Comparison of ENCODE assay signal across 13 cellular contexts in the genomic region with DNA sequence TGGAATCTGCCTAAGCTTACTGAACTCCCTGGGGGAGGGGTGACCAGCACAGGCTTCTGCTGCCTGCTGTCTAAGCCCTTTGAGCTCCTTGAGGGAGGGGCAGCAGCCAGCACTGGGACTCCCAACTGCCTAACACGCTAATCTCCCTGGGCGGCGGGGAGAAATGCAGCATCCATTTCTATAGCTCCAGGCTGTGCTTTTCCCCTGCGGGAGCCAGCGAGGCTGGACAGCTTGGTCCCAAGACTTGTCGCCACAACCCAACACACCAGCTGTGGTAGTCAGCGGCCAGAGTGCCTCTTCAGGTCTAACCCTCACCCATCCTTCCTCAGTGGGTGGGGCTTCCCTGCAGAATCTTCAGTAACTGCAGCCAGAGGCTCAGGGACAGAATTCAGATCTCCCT.
DNase-seq lines count a peak whose midpoint lies in the region; ATAC-seq, FAIRE-seq and TF ChIP-seq lines count a peak whose summit lies in the region.
"Had no signal": no experiment of that assay in that cellular context is flagged by ENCODE, and none has a peak within 500 bp of the region (broad histone marks: within the 10 kb centered on the region; RNA-seq: fewer than 3 reads in every experiment).

No MANE protein-coding gene starts in this region.

- POLR2A ChIA-PET in K562 (lab: Yijun Ruan, JAX), result no interaction called here

- H3K9ac ChIP-seq in K562 (ENCODE audit: insufficient read depth in 1 of 2, low read depth in 2 of 2, low read length in 2 of 2), result peak overlapping the region in 1 of 2 experiments; percentile 45; a peak in 1 of 4 replicates
- H3K9ac ChIP-seq in neuronal stem cell (ENCODE audit: low read depth, low read length, poor library complexity), result peak overlapping the region; percentile 63
- H3K9ac ChIP-seq: BLaER1 had no signal

- DNase-seq in NCI-H82 treated with DMSO at 0.1 percent for 48 hours (lab: John Stamatoyannopoulos, UW; ENCODE audit: unreplicated experiment) (peak; percentile 83), K562 (ENCODE audit: extremely low read depth in 1 of 4, low spot score in 3 of 4) (no peak), neuronal stem cell (ENCODE audit: low spot score) (no peak), ovary (no peak)
- DNase-seq in activated naive CD4-positive, alpha-beta T cell (lab: John Stamatoyannopoulos, UW), result no peak
- DNase-seq: Caco-2; CD8-positive, alpha-beta memory T cell; GOT3; H9 had no signal

- no peak overlapping the region for H3K14ac ChIP-seq in neuronal stem cell (ENCODE audit: low read length)

- no peak for TF ChIP-seq CTCF in K562 (IDR thresholded peaks at IDR 0.05 in 2 of 3, conservative IDR thresholded peaks at IDR 0.05 in 1 of 3; ENCODE audit: insufficient read depth in 2 of 3, low read depth in 1 of 3, low read length in 3 of 3)
- no peak for TF ChIP-seq CTCF in ovary (IDR thresholded peaks at IDR 0.05)

- H3K27ac ChIP-seq in K562 (ENCODE audit: extremely low read depth, low read depth, low read length) (no peak overlapping the region), neuronal stem cell (replicated peaks; ENCODE audit: low read length) (no peak overlapping the region), ovary (no peak overlapping the region)
- H3K27ac ChIP-seq: A549, BLaER1 had no signal

- peak overlapping the region; percentile 24; the same call in 1 of the 2 replicates for H3K4me3 ChIP-seq in K562
- H3K4me3 ChIP-seq in neuronal stem cell (ENCODE audit: low read length in 2 of 2), result no peak overlapping the region
- H3K4me3 ChIP-seq in ovary, result no peak overlapping the region
- H3K4me3 ChIP-seq: A549, BLaER1 had no signal

- H2AFZ ChIP-seq in K562 (ENCODE audit: low read depth, low read length) (peak overlapping the region; percentile 52), neuronal stem cell (ENCODE audit: low read length) (no peak overlapping the region)

- H2BK12ac ChIP-seq in neuronal stem cell (ENCODE audit: low read length), result no peak overlapping the region

- no peaks in the 10 kb centered on the region for H3K9me1 ChIP-seq in K562 (ENCODE audit: control insufficient read depth, insufficient read depth, low read length)

- H2BK120ac ChIP-seq in neuronal stem cell (ENCODE audit: low read depth, low read length), result no peak overlapping the region

- WGBS in K562 (ENCODE audit: insufficient coverage, low coverage, missing lambda C conversion rate), result 4% methylated on average over 7 of the region's 7 CpGs
- no CpG with 5 or more reads among the region's 7 CpGs for WGBS in neuronal stem cell (ENCODE audit: extremely low coverage in 2 of 2, insufficient read length in 2 of 2, insufficient replicate concordance in 1 of 2), 2 donors
- WGBS in ovary, 3 donors, result 87 to 89% (median 88%) methylated on average over 6 to 7 of the region's 7 CpGs

- H3K79me2 ChIP-seq in K562 (ENCODE audit: control insufficient read depth, insufficient read depth, low read length), result no peaks in the 10 kb centered on the region

- H2BK15ac ChIP-seq in neuronal stem cell (ENCODE audit: low read length), result peak overlapping the region; percentile 6

- H3K18ac ChIP-seq in neuronal stem cell (ENCODE audit: low read length), result peak overlapping the region; percentile 27

- H3K9me3 ChIP-seq in K562 (replicated peaks; ENCODE audit: control insufficient read depth, insufficient read depth, low read depth, low read length) (no peaks in the 10 kb centered on the region), neuronal stem cell (replicated peaks in 1 of 2; ENCODE audit: control insufficient read depth in 2 of 2, insufficient read depth in 1 of 2, low read depth in 1 of 2, low read length in 2 of 2) (no peaks in the 10 kb centered on the region), ovary (no peaks in the 10 kb centered on the region)
- H3K9me3 ChIP-seq: A549, BLaER1, Caco-2 had no signal

- no peak for FAIRE-seq in K562 (lab: Jason Lieb, UNC)
- FAIRE-seq: A549, GM18507 had no signal

- H3K27me3 ChIP-seq in K562 (ENCODE audit: control insufficient read depth in 2 of 2, insufficient read depth in 2 of 2, low read length in 2 of 2), result no peaks in the 10 kb centered on the region
- no peaks in the 10 kb centered on the region for H3K27me3 ChIP-seq in neuronal stem cell (ENCODE audit: control insufficient read depth in 3 of 3, insufficient read depth in 3 of 3, low read depth in 1 of 3, low read length in 3 of 3)
- H3K27me3 ChIP-seq in ovary, result no peaks in the 10 kb centered on the region
- H3K27me3 ChIP-seq: BLaER1 had no signal

- H3K23ac ChIP-seq in neuronal stem cell (ENCODE audit: low read depth, low read length, poor library complexity), result no peak overlapping the region

- no peak overlapping the region for H4K91ac ChIP-seq in neuronal stem cell (ENCODE audit: low read depth, low read length, poor library complexity)

- TF ChIP-seq POLR2A in K562 (conservative IDR thresholded peaks at IDR 0.05) (no peak), ovary (IDR thresholded peaks at IDR 0.05) (no peak)

- TF ChIP-seq EP300 in K562 (IDR thresholded peaks at IDR 0.05; ENCODE audit: low read length) (no peak), ovary (IDR thresholded peaks at IDR 0.05) (no peak)

- no peak overlapping the region for H3K4ac ChIP-seq in neuronal stem cell (ENCODE audit: low read length)

- H3K36me3 ChIP-seq in K562 (ENCODE audit: control insufficient read depth, insufficient read depth, low read length) (no peaks in the 10 kb centered on the region), neuronal stem cell (replicated peaks in 1 of 2; ENCODE audit: control insufficient read depth in 2 of 2, insufficient read depth in 2 of 2, low read length in 2 of 2) (no peaks in the 10 kb centered on the region), ovary (no peaks in the 10 kb centered on the region)
- H3K36me3 ChIP-seq: BLaER1 had no signal

- H3K4me1 ChIP-seq in K562 (replicated peaks in 1 of 2; ENCODE audit: control insufficient read depth in 2 of 2, insufficient read depth in 2 of 2, low read length in 2 of 2) (no peaks in the 10 kb centered on the region; a peak in 1 of 5 replicates), neuronal stem cell (ENCODE audit: control insufficient read depth in 2 of 2, insufficient read depth in 1 of 2, low read depth in 1 of 2, low read length in 2 of 2) (no peaks in the 10 kb centered on the region), ovary (ENCODE audit: insufficient read depth) (no peaks in the 10 kb centered on the region)
- H3K4me1 ChIP-seq: A549, BLaER1, Caco-2 had no signal

- no peak overlapping the region for H2AK5ac ChIP-seq in neuronal stem cell (ENCODE audit: low read depth, low read length)

- no TSS peak for BruUV-seq in K562 (replicated peaks; lab: Mats Ljungman, UMichigan)

- no peak overlapping the region for H4K8ac ChIP-seq in neuronal stem cell (ENCODE audit: low read depth, low read length)

- CTCF ChIA-PET in K562 (lab: Yijun Ruan, JAX; ENCODE audit: low intra/inter-chr PET ratio), result interaction anchor here (0.6 kb wide), 1 partner anchor 122 kb away, joined by 6 read pairs; no protein-coding TSS in a partner anchor

- in situ Hi-C loops in K562 (cut with MboI), result no loop called here

- peak overlapping the region; percentile 50; the same call in 1 of the 2 replicates for H3K4me2 ChIP-seq in K562 (ENCODE audit: insufficient read depth, low read length)
- H3K4me2 ChIP-seq in neuronal stem cell (ENCODE audit: insufficient read depth, low read length, poor library complexity, severe bottlenecking), result no peak overlapping the region
- H3K4me2 ChIP-seq: A549, BLaER1 had no signal

- no peak overlapping the region for H2BK5ac ChIP-seq in neuronal stem cell (ENCODE audit: low read length)

- no peaks in the 10 kb centered on the region for H4K20me1 ChIP-seq in K562 (replicated peaks; ENCODE audit: control insufficient read depth, insufficient read depth, low read length)
- H4K20me1 ChIP-seq: BLaER1 had no signal

- H3K79me1 ChIP-seq in neuronal stem cell (ENCODE audit: low read depth, low read length), result no peaks in the 10 kb centered on the region

- TF ChIP-seq RAD21 in K562 (CRISPR knock-in tag; conservative IDR thresholded peaks at IDR 0.05 in 1 of 2, IDR thresholded peaks at IDR 0.05 in 1 of 2), result no peak

- intact Hi-C loops in K562 (cut with micrococcal nuclease), result loop anchor here (10.0 kb wide), 1 partner anchor 545 kb away; no protein-coding TSS in a partner anchor
- intact Hi-C loops in ovary (cut with DNase I), result no loop called here

- ATAC-seq in K562 (peak; percentile 67), GM21360 (IDR thresholded peaks at IDR 0.05; ENCODE audit: unreplicated experiment) (no peak)
- ATAC-seq: A549 had no signal

TF ChIP-seq in K562, 482 proteins besides CTCF, POLR2A, EP300 and RAD21:
- TF ChIP-seq, protein P1, sequence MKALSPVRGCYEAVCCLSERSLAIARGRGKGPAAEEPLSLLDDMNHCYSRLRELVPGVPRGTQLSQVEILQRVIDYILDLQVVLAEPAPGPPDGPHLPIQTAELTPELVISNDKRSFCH (CRISPR knock-in tag; IDR thresholded peaks at IDR 0.05), result no peak
- TF ChIP-seq, protein P1 (tag; IDR thresholded peaks at IDR 0.05), result no peak
- TF ChIP-seq, protein P2, sequence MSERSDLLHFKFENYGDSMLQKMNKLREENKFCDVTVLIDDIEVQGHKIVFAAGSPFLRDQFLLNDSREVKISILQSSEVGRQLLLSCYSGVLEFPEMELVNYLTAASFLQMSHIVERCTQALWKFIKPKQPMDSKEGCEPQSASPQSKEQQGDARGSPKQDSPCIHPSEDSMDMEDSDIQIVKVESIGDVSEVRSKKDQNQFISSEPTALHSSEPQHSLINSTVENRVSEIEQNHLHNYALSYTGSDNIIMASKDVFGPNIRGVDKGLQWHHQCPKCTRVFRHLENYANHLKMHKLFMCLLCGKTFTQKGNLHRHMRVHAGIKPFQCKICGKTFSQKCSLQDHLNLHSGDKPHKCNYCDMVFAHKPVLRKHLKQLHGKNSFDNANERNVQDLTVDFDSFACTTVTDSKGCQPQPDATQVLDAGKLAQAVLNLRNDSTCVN (CRISPR knock-in tag; IDR thresholded peaks at IDR 0.05), result no peak
TF ChIP-seq in K562: peak in this region for 0.
